Comparison of ENCODE assay signal across 17 cellular contexts in the genomic region with DNA sequence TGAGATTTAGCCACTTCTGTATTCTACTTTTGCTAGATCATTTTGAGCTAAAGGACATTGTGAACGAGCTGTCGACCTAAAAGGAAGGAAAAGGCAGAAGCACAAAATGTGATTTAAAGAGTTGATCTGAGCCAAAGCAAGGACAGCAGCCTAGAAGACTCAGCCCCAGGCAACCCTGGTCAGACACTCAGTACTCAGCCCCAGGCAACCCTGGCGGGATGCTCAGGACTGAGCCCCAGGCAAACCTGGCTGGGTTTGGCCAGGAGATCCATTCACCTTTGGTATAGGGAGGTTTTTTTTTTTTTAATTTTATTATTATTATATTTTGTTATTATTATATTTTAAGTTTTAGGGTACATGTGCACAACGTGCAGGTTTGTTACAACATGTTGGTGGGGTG. TPM values are rescaled to one million over a fixed set of nuclear protein-coding genes. Genes with fewer than 3 reads are reported as not detected.
DNase-seq lines count a peak whose midpoint lies in the region; ATAC-seq, FAIRE-seq and TF ChIP-seq lines count a peak whose summit lies in the region.
"Had no signal": no experiment of that assay in that cellular context is flagged by ENCODE, and none has a peak within 500 bp of the region (broad histone marks: within the 10 kb centered on the region; RNA-seq: fewer than 3 reads in every experiment).

No MANE protein-coding gene starts in this region.

- H3K9me3 ChIP-seq in right cardiac atrium (ENCODE audit: control insufficient read depth, low read length) (no peaks in the 10 kb centered on the region), kidney (ENCODE audit: control insufficient read depth in 1 of 2, low read length in 2 of 2) (no peaks in the 10 kb centered on the region), stomach (no peaks in the 10 kb centered on the region)
- H3K9me3 ChIP-seq: BE2C had no signal

- H3K36me3 ChIP-seq in kidney (ENCODE audit: control insufficient read depth in 1 of 2, insufficient read depth in 2 of 2, low read length in 2 of 2) (no peaks in the 10 kb centered on the region), stomach (no peaks in the 10 kb centered on the region)
- H3K36me3 ChIP-seq: BE2C had no signal

- intact Hi-C loops in cardiac septum (cut with DNase I) (no loop called here), right cardiac atrium (cut with DNase I) (no loop called here), kidney (cut with DNase I) (no loop called here), stomach (cut with DNase I; ENCODE audit: low total_unique reads) (no loop called here)

- TF ChIP-seq CTCF in kidney (IDR thresholded peaks at IDR 0.05; ENCODE audit: borderline replicate concordance, extremely low read depth, insufficient read depth) (no peak), stomach (IDR thresholded peaks at IDR 0.05) (no peak)

- H3K4me1 ChIP-seq in right cardiac atrium (ENCODE audit: control insufficient read depth, insufficient read depth, low read length) (no peaks in the 10 kb centered on the region), kidney (ENCODE audit: control insufficient read depth in 1 of 2, insufficient read depth in 1 of 2, low read depth in 1 of 2, low read length in 2 of 2) (no peaks in the 10 kb centered on the region), stomach (no peaks in the 10 kb centered on the region)
- H3K4me1 ChIP-seq: BE2C had no signal

- WGBS in right cardiac atrium, result 68% methylated on average over 4 of the region's 4 CpGs
- 65 to 80% (median 72%) methylated on average over 4 of the region's 4 CpGs for WGBS in stomach, 5 donors

- no peak overlapping the region for H3K27ac ChIP-seq in right cardiac atrium (ENCODE audit: low read length)
- H3K27ac ChIP-seq in kidney (ENCODE audit: low read depth in 2 of 2, low read length in 2 of 2), result no peak overlapping the region
- H3K27ac ChIP-seq in stomach, result no peak overlapping the region
- H3K27ac ChIP-seq: HL-60 had no signal

- H3K9ac ChIP-seq in kidney (ENCODE audit: low read length in 2 of 2), result no peak overlapping the region

- H3K4me3 ChIP-seq in right cardiac atrium (ENCODE audit: low read length) (no peak overlapping the region), kidney (ENCODE audit: low read length in 2 of 2) (no peak overlapping the region), stomach (no peak overlapping the region)
- H3K4me3 ChIP-seq: GM23338 had no signal

- no peak for TF ChIP-seq POLR2A in stomach (IDR thresholded peaks at IDR 0.05)

- no peak for TF ChIP-seq EP300 in stomach (IDR thresholded peaks at IDR 0.05)

- peak; percentile 44 for DNase-seq in cardiac septum (ENCODE audit: low spot score)
- DNase-seq in right cardiac atrium, result no peak
- DNase-seq in kidney, result peak; percentile 28
- peak; percentile 2 for DNase-seq in stomach
- no peak for DNase-seq in NOMO-1 treated with DMSO at 0.1 percent for 48 hours (lab: John Stamatoyannopoulos, UW; ENCODE audit: unreplicated experiment)
- DNase-seq: ACHN; BE2C; CD4-positive, alpha-beta memory T cell; DMS153; DMS79; GF-D8; HCEC 1CT had no signal

- ATAC-seq in right cardiac atrium, result no peak
- ATAC-seq in HG03571 (IDR thresholded peaks at IDR 0.05; ENCODE audit: unreplicated experiment), result no peak
- ATAC-seq: GM23338 had no signal

- no peak for FAIRE-seq in kidney (lab: Jason Lieb, UNC)
- FAIRE-seq: H54 had no signal

- H3K27me3 ChIP-seq in right cardiac atrium (ENCODE audit: control insufficient read depth, insufficient read depth), result no peaks in the 10 kb centered on the region
- H3K27me3 ChIP-seq in stomach, result peaks cover 0 to 25% (median 0%) of the 10 kb centered on the region in 3 donors
- H3K27me3 ChIP-seq: BE2C had no signal

RNA-seq across cellular contexts. Expression of a gene that starts 34.3 kb away (rescaled TPM):
- total RNA-seq in cardiac septum, result 27.5 TPM
- 10 to 100 TPM; 13.7 to 40.7 (median 22.2) TPM for total RNA-seq in right cardiac atrium
- 7.6 TPM for polyA plus RNA-seq in right cardiac atrium
- total RNA-seq in kidney, result 42.3 TPM
- 4.7 TPM for polyA plus RNA-seq in kidney (ENCODE audit: insufficient read depth, low read depth, low replicate concordance)
- total RNA-seq in stomach, result 10 to 100 TPM; 24.9 to 71.6 (median 42.0) TPM
- 1 to 10 TPM; 3.3 to 8.0 (median 5.0) TPM for polyA plus RNA-seq in stomach
- total RNA-seq: CD4-positive, alpha-beta memory T cell had no signal
- polyA plus RNA-seq: CD14-positive monocyte had no signal

Comparison
In these comparisons a context has a peak if more than half of its experiments do, and no peak if none do; other contexts are left out.
1. DNase-seq: peak in cardiac septum (single experiment), kidney (single experiment) and stomach (single experiment); none in right cardiac atrium (0 of 3) and NOMO-1 treated with DMSO at 0.1 percent for 48 hours (single experiment).